26 cellular contexts compared by ENCODE assay signal in genomic region chr10:86243651-86244155, GRCh38.
DNase-seq lines count a peak whose midpoint lies in the region; ATAC-seq, FAIRE-seq and TF ChIP-seq lines count a peak whose summit lies in the region.
"Had no signal": no experiment of that assay in that cellular context is flagged by ENCODE, and none has a peak within 500 bp of the region (broad histone marks: within the 10 kb centered on the region; RNA-seq: fewer than 3 reads in every experiment).

No MANE protein-coding gene starts in this region.

- H4K20me1 ChIP-seq in HepG2 (ENCODE audit: insufficient read depth, low read length) (no peaks in the 10 kb centered on the region), neural progenitor cell (ENCODE audit: low read depth) (no peaks in the 10 kb centered on the region)
- H4K20me1 ChIP-seq: BLaER1 treated with 17β-estradiol and CSF1 and Interleukin-3, amounts not matched to agents 10 nM and 100 nM had no signal

- ATAC-seq in HepG2 (no peak), HG03280 (IDR thresholded peaks at IDR 0.05; ENCODE audit: unreplicated experiment) (no peak)
- ATAC-seq: A549, GM12878 had no signal

- H3K9ac ChIP-seq in HepG2 (ENCODE audit: insufficient read depth, low read depth, low read length), result no peak overlapping the region
- no peak overlapping the region for H3K9ac ChIP-seq in neural progenitor cell
- H3K9ac ChIP-seq: BLaER1 treated with 17β-estradiol and CSF1 and Interleukin-3, amounts not matched to agents 10 nM and 100 nM; GM23248 had no signal

- DNase-seq in WERI-Rb-1, result peak; percentile 40
- no peak for DNase-seq in HepG2 (ENCODE audit: low spot score)
- no peak for DNase-seq in neural progenitor cell (ENCODE audit: low spot score)
- no peak for DNase-seq in NCI-H2227 (lab: John Stamatoyannopoulos, UW; ENCODE audit: unreplicated experiment)
- no peak for DNase-seq in OCI-M2 (lab: John Stamatoyannopoulos, UW; ENCODE audit: unreplicated experiment)
- DNase-seq: 8988T; ACHN; AML-193; CD4-positive, alpha-beta T cell; CD8-positive, alpha-beta memory T cell; DMS 273 treated with DMSO at 0.1 percent for 48 hours; DMS79; EL; GDM1; GM23248; H7; HCEC 1CT had no signal

- BruUV-seq in HepG2 (replicated peaks; lab: Mats Ljungman, UMichigan), result no TSS peak

- H3K36me3 ChIP-seq in WERI-Rb-1 (no peaks in the 10 kb centered on the region), HepG2 (replicated peaks in 1 of 2; ENCODE audit: control insufficient read depth in 1 of 2, insufficient read depth in 2 of 2, low read length in 2 of 2) (no peaks in the 10 kb centered on the region), neural progenitor cell (no peaks in the 10 kb centered on the region)
- H3K36me3 ChIP-seq: BE2C; BLaER1 treated with 17β-estradiol and CSF1 and Interleukin-3, amounts not matched to agents 10 nM and 100 nM had no signal

- no peaks in the 10 kb centered on the region for H3K27me3 ChIP-seq in WERI-Rb-1 (ENCODE audit: insufficient read depth, low read depth, severe bottlenecking)
- no peaks in the 10 kb centered on the region; a peak in 1 of 5 replicates for H3K27me3 ChIP-seq in HepG2 (ENCODE audit: control insufficient read depth in 1 of 2, insufficient read depth in 2 of 2, low read length in 2 of 2)
- no peaks in the 10 kb centered on the region for H3K27me3 ChIP-seq in neural progenitor cell
- H3K27me3 ChIP-seq: BE2C; BLaER1 treated with 17β-estradiol and CSF1 and Interleukin-3, amounts not matched to agents 10 nM and 100 nM had no signal

- CTCF ChIA-PET in HepG2 (lab: Yijun Ruan, JAX; ENCODE audit: low intra/inter-chr PET ratio, low total read pairs), result no interaction called here

- TF ChIP-seq RAD21 in HepG2 (CRISPR knock-in tag; IDR thresholded peaks at IDR 0.05), result no peak

- no peak overlapping the region for H3K4me3 Mint-ChIP-seq in neural progenitor cell
- H3K4me3 Mint-ChIP-seq: CD14-positive monocyte; CD4-positive, alpha-beta T cell; CD8-positive, alpha-beta memory T cell had no signal

- FAIRE-seq in HepG2 (lab: Jason Lieb, UNC), result no peak
- FAIRE-seq: A549, D721Med, GM12878, GM19239, H1 had no signal

- no peak overlapping the region for H2AFZ ChIP-seq in HepG2 (ENCODE audit: low read length)
- H2AFZ ChIP-seq in neural progenitor cell (replicated peaks), result no peak overlapping the region
- H2AFZ ChIP-seq: GM23248 had no signal

- H3K36me3 Mint-ChIP-seq in neural progenitor cell, result no peaks in the 10 kb centered on the region
- H3K36me3 Mint-ChIP-seq: CD14-positive monocyte; CD8-positive, alpha-beta memory T cell had no signal

- in situ Hi-C loops in HepG2 (cut with HindIII; ENCODE audit: extremely low pct_ligation_motif_present, low pct_unique_long_range_greater_than_20kb), result no loop called here

- WGBS in HepG2 (ENCODE audit: low lambda C conversion rate), result 16% methylated on average over 5 of the region's 10 CpGs

- no peak for TF ChIP-seq CTCF in WERI-Rb-1 (IDR thresholded peaks at IDR 0.05; ENCODE audit: low read depth, low read length)
- no peak for TF ChIP-seq CTCF in HepG2 (CRISPR knock-in tag; IDR thresholded peaks at IDR 0.05)
- no peak for TF ChIP-seq CTCF in neural progenitor cell (IDR thresholded peaks at IDR 0.05)

- H3K4me1 ChIP-seq in HepG2 (ENCODE audit: insufficient read depth, low read length) (no peaks in the 10 kb centered on the region), neural progenitor cell (peaks cover 8% of the 10 kb centered on the region)
- H3K4me1 ChIP-seq: A549; BLaER1 treated with 17β-estradiol and CSF1 and Interleukin-3, amounts not matched to agents 10 nM and 100 nM had no signal

- TF ChIP-seq POLR2A in HepG2 (IDR thresholded peaks at IDR 0.05; ENCODE audit: insufficient read depth in 1 of 2, low read depth in 2 of 2, low read length in 2 of 2), result no peak

- H3K4me1 Mint-ChIP-seq in neural progenitor cell, result peaks cover 4% of the 10 kb centered on the region
- H3K4me1 Mint-ChIP-seq: CD14-positive monocyte; CD8-positive, alpha-beta memory T cell had no signal

- intact Hi-C loops in HepG2 (cut with micrococcal nuclease; ENCODE audit: unreplicated experiment), result no loop called here

- no peaks in the 10 kb centered on the region for H3F3A ChIP-seq in neural progenitor cell (ENCODE audit: low read depth)

- peak overlapping the region; percentile 73 for H3K27ac ChIP-seq in WERI-Rb-1
- H3K27ac ChIP-seq in HepG2 (ENCODE audit: extremely low read length, insufficient read depth, low read length), result no peak overlapping the region
- no peak overlapping the region for H3K27ac ChIP-seq in neural progenitor cell
- H3K27ac ChIP-seq: A549; BLaER1 treated with 17β-estradiol and CSF1 and Interleukin-3, amounts not matched to agents 10 nM and 100 nM; GM23248 had no signal

- H3K79me2 ChIP-seq in HepG2 (ENCODE audit: insufficient read depth, low read length) (no peaks in the 10 kb centered on the region), neural progenitor cell (ENCODE audit: low read depth) (no peaks in the 10 kb centered on the region)

- POLR2A ChIA-PET in HepG2 (lab: Yijun Ruan, JAX), result no interaction called here

- H3K9me3 ChIP-seq in WERI-Rb-1 (ENCODE audit: severe bottlenecking), result peaks cover 4% of the 10 kb centered on the region
- no peaks in the 10 kb centered on the region for H3K9me3 ChIP-seq in HepG2 (ENCODE audit: low read length)
- no peaks in the 10 kb centered on the region for H3K9me3 ChIP-seq in neural progenitor cell (ENCODE audit: low read depth)
- H3K9me3 ChIP-seq: A549, BE2C had no signal

- H3K4me3 ChIP-seq in WERI-Rb-1 (ENCODE audit: low read depth, low read length), result no peak overlapping the region
- H3K4me3 ChIP-seq in HepG2 (replicated peaks in 1 of 3; ENCODE audit: insufficient read depth in 1 of 3, low read depth in 2 of 3, low read length in 3 of 3), result no peak overlapping the region
- no peak overlapping the region for H3K4me3 ChIP-seq in neural progenitor cell
- H3K4me3 ChIP-seq: A549; BLaER1 treated with 17β-estradiol and CSF1 and Interleukin-3, amounts not matched to agents 10 nM and 100 nM; GM12878; GM23248 had no signal

- peak overlapping the region; percentile 5 for H3K27ac Mint-ChIP-seq in neural progenitor cell
- H3K27ac Mint-ChIP-seq: CD14-positive monocyte; CD4-positive, alpha-beta T cell; CD8-positive, alpha-beta memory T cell had no signal

- TF ChIP-seq EP300 in HepG2 (IDR thresholded peaks at IDR 0.05; ENCODE audit: low read depth in 2 of 2, low read length in 2 of 2) (no peak), HepG2 (CRISPR knock-in tag; IDR thresholded peaks at IDR 0.05; ENCODE audit: borderline replicate concordance) (no peak)

- peaks cover 13% of the 10 kb centered on the region for H3K9me3 Mint-ChIP-seq in neural progenitor cell
- H3K9me3 Mint-ChIP-seq: CD4-positive, alpha-beta T cell; CD8-positive, alpha-beta memory T cell had no signal

- H3K27me3 Mint-ChIP-seq in neural progenitor cell (ENCODE audit: insufficient read depth, low read depth), result peaks cover 5% of the 10 kb centered on the region
- H3K27me3 Mint-ChIP-seq: CD4-positive, alpha-beta T cell had no signal

- H3K4me2 ChIP-seq in HepG2 (ENCODE audit: low read depth, low read length) (no peak overlapping the region), neural progenitor cell (no peak overlapping the region)
- H3K4me2 ChIP-seq: A549; BLaER1 treated with 17β-estradiol and CSF1 and Interleukin-3, amounts not matched to agents 10 nM and 100 nM had no signal

TF ChIP-seq in HepG2, 621 proteins besides CTCF, POLR2A, EP300 and RAD21:
- TF ChIP-seq RNF219 (CRISPR knock-in tag; IDR thresholded peaks at IDR 0.05) (no peak), PRMT3 (CRISPR knock-in tag; IDR thresholded peaks at IDR 0.05; ENCODE audit: borderline replicate concordance, low read depth) (no peak), MNT (IDR thresholded peaks at IDR 0.05) (peak; percentile 95)
